In the genomic region with DNA sequence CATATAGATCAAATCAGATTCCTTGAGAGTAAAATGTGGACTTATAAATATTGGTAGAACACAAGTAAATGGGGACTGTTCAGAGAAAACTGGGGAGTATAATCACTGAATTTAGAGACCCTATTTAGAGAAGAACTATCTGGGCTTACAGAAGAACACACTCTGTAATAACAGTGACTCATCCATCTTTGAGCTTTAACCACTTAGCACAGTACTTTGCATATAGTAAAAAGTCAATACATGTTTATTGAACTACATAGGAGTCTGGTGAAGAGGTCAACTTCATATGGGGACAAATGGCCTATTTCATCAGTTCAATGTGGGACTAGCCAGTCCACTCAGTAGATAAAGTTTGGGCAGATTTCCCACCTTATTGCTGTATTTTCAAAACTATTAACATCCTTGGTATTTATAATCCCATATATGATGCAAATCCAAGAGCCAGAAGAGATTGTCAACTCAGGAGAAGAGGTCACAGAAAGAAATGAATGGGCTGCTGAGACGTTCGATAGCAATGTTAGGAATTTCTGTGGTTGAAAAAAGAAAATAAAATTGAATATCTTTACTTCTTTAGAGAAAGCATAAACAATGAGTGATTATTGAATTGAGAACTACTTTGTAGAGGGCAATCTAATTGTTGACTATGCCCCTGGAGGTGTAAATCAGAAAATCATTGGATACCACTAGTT, we compare ENCODE assay signal across 15 cellular contexts.
A peak's percentile ranks its signal among the peaks of the same experiment; 100 is the strongest.
DNase-seq lines count a peak whose midpoint lies in the region; ATAC-seq, FAIRE-seq and TF ChIP-seq lines count a peak whose summit lies in the region.
"Had no signal": no experiment of that assay in that cellular context is flagged by ENCODE, and none has a peak within 500 bp of the region (broad histone marks: within the 10 kb centered on the region; RNA-seq: fewer than 3 reads in every experiment).

No MANE protein-coding gene starts in this region.

- no peaks in the 10 kb centered on the region for H3K9me2 ChIP-seq in GM23338 (ENCODE audit: insufficient read depth)

- H3K27ac Mint-ChIP-seq in GM23338, result no peak overlapping the region
- H3K27ac Mint-ChIP-seq: activated T-cell treated with anti-CD3 and anti-CD28 coated beads, Interleukin-2, amount 50 U/mL, for 24 hours; stimulated activated effector memory CD8-positive, alpha-beta T cell treated with anti-CD3 and anti-CD28 coated beads, Interleukin-12 subunit alpha, Interleukin-12 subunit beta, amount 100 ng/mL, for 72 hours had no signal

- H3K4me1 Mint-ChIP-seq in GM23338, result peaks cover 6% of the 10 kb centered on the region
- H3K4me1 Mint-ChIP-seq: stimulated activated effector memory CD8-positive, alpha-beta T cell treated with anti-CD3 and anti-CD28 coated beads, Interleukin-12 subunit alpha, Interleukin-12 subunit beta, amount 100 ng/mL, for 72 hours had no signal

- no peak overlapping the region for H3K4me3 ChIP-seq in GM23338
- H3K4me3 ChIP-seq in astrocyte of the cerebellum (ENCODE audit: low read depth, low read length), result no peak overlapping the region
- H3K4me3 ChIP-seq: cardiac muscle cell had no signal

- TF ChIP-seq CTCF in GM23338 (conservative IDR thresholded peaks at IDR 0.05; ENCODE audit: low read depth in 2 of 2), result no peak
- TF ChIP-seq CTCF in astrocyte of the cerebellum (IDR thresholded peaks at IDR 0.05; ENCODE audit: low read depth, low read length, missing control alignments), result no peak

- peaks cover 2% of the 10 kb centered on the region for H3K27me3 Mint-ChIP-seq in GM23338 (ENCODE audit: insufficient read depth, low read depth, poor library complexity)
- H3K27me3 Mint-ChIP-seq: activated T-cell treated with anti-CD3 and anti-CD28 coated beads, Interleukin-2, amount 50 U/mL, for 24 hours had no signal

- no peaks in the 10 kb centered on the region for H3K36me3 ChIP-seq in GM23338 (ENCODE audit: insufficient read depth)
- H3K36me3 ChIP-seq: cardiac muscle cell had no signal

- FAIRE-seq in frontal cortex (lab: Jason Lieb, UNC), result no peak

- H3K27ac ChIP-seq in GM23338 (ENCODE audit: low read depth), result no peak overlapping the region
- H3K27ac ChIP-seq: cardiac muscle cell, KMS-11 had no signal

- no peaks in the 10 kb centered on the region for H3K27me3 ChIP-seq in GM23338 (ENCODE audit: insufficient read depth)
- H3K27me3 ChIP-seq: cardiac muscle cell had no signal

- peaks cover 4% of the 10 kb centered on the region; the same call in 1 of the 2 replicates for H3K4me1 ChIP-seq in GM23338 (ENCODE audit: insufficient read depth)

- H3K4me2 ChIP-seq in GM23338, result no peak overlapping the region
- H3K4me2 ChIP-seq: KMS-11 had no signal

- H2AFZ ChIP-seq in GM23338, result no peak overlapping the region

- H3K9me3 Mint-ChIP-seq in GM23338, result no peaks in the 10 kb centered on the region
- H3K9me3 Mint-ChIP-seq: activated T-cell treated with anti-CD3 and anti-CD28 coated beads, Interleukin-2, amount 50 U/mL, for 24 hours; stimulated activated effector memory CD8-positive, alpha-beta T cell treated with anti-CD3 and anti-CD28 coated beads, Interleukin-12 subunit alpha, Interleukin-12 subunit beta, amount 100 ng/mL, for 72 hours had no signal

- DNase-seq in ACHN (peak; percentile 72), GM23338 (ENCODE audit: low spot score) (peak; percentile 14), astrocyte of the cerebellum (ENCODE audit: low read depth) (peak; percentile 46), hepatic stellate cell (ENCODE audit: low spot score) (peak; percentile 36), frontal cortex (ENCODE audit: low spot score in 2 of 2) (no peak), left lobe of liver (ENCODE audit: low spot score) (no peak)
- DNase-seq: activated T-cell treated with anti-CD3 and anti-CD28 coated beads, Interleukin-2, amount 50 U/mL, for 24 hours; C1 segment of cervical spinal cord; NCI-H2029 treated with DMSO at 0.1 percent for 48 hours; stimulated activated CD4-positive, alpha-beta T cell treated with anti-CD3 and anti-CD28 coated beads, Interleukin-2, amount 100 ng/mL, for 48 hours had no signal

- H3K36me3 Mint-ChIP-seq in GM23338 (ENCODE audit: low read depth), result no peaks in the 10 kb centered on the region
- H3K36me3 Mint-ChIP-seq: stimulated activated effector memory CD8-positive, alpha-beta T cell treated with anti-CD3 and anti-CD28 coated beads, Interleukin-12 subunit alpha, Interleukin-12 subunit beta, amount 100 ng/mL, for 72 hours had no signal

- H3K4me3 Mint-ChIP-seq in GM23338, result no peak overlapping the region
- H3K4me3 Mint-ChIP-seq: activated T-cell treated with anti-CD3 and anti-CD28 coated beads, Interleukin-2, amount 50 U/mL, for 24 hours; stimulated activated effector memory CD8-positive, alpha-beta T cell treated with anti-CD3 and anti-CD28 coated beads, Interleukin-12 subunit alpha, Interleukin-12 subunit beta, amount 100 ng/mL, for 72 hours had no signal

- H3K79me2 ChIP-seq in GM23338 (replicated peaks; ENCODE audit: insufficient read depth), result no peaks in the 10 kb centered on the region

- ATAC-seq in GM23338 (no peak), left lobe of liver (no peak), GM18868 (IDR thresholded peaks at IDR 0.05; ENCODE audit: unreplicated experiment) (no peak), HG03520 (IDR thresholded peaks at IDR 0.05; ENCODE audit: unreplicated experiment) (no peak)
- ATAC-seq: stimulated activated effector memory CD8-positive, alpha-beta T cell treated with anti-CD3 and anti-CD28 coated beads, Interleukin-12 subunit alpha, Interleukin-12 subunit beta, amount 100 ng/mL, for 72 hours had no signal

- no peaks in the 10 kb centered on the region for H3F3A ChIP-seq in GM23338 (replicated peaks; ENCODE audit: low read depth)

- H4K20me1 ChIP-seq in GM23338 (replicated peaks; ENCODE audit: insufficient read depth), result no peaks in the 10 kb centered on the region

- in situ Hi-C loops in ACHN (cut with HindIII; ENCODE audit: low pct_ligation_motif_present, low pct_unique_long_range_greater_than_20kb, low sequenced_read_pairs), result no loop called here
- in situ Hi-C loops in astrocyte of the cerebellum (cut with HindIII; ENCODE audit: low sequenced_read_pairs), result no loop called here

TF ChIP-seq in GM23338, 12 proteins besides CTCF, POLR2A, EP300 and RAD21 (continues in another document):
- TF ChIP-seq EZH2phosphoT487 (IDR thresholded peaks at IDR 0.05; ENCODE audit: unreplicated experiment), result no peak
- no peak for TF ChIP-seq NANOG (IDR thresholded peaks at IDR 0.05; ENCODE audit: borderline replicate concordance)
- no peak for TF ChIP-seq ZNF331 (CRISPR knock-in tag; IDR thresholded peaks at IDR 0.05; ENCODE audit: low read depth)
- TF ChIP-seq, protein P1, sequence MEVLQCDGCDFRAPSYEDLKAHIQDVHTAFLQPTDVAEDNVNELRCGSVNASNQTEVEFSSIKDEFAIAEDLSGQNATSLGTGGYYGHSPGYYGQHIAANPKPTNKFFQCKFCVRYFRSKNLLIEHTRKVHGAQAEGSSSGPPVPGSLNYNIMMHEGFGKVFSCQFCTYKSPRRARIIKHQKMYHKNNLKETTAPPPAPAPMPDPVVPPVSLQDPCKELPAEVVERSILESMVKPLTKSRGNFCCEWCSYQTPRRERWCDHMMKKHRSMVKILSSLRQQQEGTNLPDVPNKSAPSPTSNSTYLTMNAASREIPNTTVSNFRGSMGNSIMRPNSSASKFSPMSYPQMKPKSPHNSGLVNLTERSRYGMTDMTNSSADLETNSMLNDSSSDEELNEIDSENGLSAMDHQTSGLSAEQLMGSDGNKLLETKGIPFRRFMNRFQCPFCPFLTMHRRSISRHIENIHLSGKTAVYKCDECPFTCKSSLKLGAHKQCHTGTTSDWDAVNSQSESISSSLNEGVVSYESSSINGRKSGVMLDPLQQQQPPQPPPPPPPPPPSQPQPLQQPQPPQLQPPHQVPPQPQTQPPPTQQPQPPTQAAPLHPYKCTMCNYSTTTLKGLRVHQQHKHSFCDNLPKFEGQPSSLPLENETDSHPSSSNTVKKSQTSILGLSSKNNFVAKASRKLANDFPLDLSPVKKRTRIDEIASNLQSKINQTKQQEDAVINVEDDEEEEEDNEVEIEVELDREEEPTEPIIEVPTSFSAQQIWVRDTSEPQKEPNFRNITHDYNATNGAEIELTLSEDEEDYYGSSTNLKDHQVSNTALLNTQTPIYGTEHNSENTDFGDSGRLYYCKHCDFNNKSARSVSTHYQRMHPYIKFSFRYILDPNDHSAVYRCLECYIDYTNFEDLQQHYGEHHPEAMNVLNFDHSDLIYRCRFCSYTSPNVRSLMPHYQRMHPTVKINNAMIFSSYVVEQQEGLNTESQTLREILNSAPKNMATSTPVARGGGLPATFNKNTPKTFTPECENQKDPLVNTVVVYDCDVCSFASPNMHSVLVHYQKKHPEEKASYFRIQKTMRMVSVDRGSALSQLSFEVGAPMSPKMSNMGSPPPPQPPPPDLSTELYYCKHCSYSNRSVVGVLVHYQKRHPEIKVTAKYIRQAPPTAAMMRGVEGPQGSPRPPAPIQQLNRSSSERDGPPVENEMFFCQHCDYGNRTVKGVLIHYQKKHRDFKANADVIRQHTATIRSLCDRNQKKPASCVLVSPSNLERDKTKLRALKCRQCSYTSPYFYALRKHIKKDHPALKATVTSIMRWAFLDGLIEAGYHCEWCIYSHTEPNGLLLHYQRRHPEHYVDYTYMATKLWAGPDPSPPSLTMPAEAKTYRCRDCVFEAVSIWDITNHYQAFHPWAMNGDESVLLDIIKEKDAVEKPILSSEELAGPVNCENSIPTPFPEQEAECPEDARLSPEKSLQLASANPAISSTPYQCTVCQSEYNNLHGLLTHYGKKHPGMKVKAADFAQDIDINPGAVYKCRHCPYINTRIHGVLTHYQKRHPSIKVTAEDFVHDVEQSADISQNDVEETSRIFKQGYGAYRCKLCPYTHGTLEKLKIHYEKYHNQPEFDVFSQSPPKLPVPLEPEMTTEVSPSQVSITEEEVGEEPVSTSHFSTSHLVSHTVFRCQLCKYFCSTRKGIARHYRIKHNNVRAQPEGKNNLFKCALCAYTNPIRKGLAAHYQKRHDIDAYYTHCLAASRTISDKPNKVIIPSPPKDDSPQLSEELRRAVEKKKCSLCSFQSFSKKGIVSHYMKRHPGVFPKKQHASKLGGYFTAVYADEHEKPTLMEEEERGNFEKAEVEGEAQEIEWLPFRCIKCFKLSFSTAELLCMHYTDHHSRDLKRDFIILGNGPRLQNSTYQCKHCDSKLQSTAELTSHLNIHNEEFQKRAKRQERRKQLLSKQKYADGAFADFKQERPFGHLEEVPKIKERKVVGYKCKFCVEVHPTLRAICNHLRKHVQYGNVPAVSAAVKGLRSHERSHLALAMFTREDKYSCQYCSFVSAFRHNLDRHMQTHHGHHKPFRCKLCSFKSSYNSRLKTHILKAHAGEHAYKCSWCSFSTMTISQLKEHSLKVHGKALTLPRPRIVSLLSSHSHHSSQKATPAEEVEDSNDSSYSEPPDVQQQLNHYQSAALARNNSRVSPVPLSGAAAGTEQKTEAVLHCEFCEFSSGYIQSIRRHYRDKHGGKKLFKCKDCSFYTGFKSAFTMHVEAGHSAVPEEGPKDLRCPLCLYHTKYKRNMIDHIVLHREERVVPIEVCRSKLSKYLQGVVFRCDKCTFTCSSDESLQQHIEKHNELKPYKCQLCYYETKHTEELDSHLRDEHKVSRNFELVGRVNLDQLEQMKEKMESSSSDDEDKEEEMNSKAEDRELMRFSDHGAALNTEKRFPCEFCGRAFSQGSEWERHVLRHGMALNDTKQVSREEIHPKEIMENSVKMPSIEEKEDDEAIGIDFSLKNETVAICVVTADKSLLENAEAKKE (CRISPR knock-in tag; IDR thresholded peaks at IDR 0.05), result no peak
- no peak for TF ChIP-seq POLR2AphosphoS5 (IDR thresholded peaks at IDR 0.05; ENCODE audit: low read depth)
- no peak for TF ChIP-seq CREB1 (CRISPR knock-in tag; IDR thresholded peaks at IDR 0.05; ENCODE audit: low read depth)

Comparison
In these comparisons a context has a peak if more than half of its experiments do, and no peak if none do; other contexts are left out.
1. DNase-seq: peak in ACHN (single experiment), GM23338 (single experiment), astrocyte of the cerebellum (single experiment) and hepatic stellate cell (single experiment); none in frontal cortex (0 of 2) and left lobe of liver (single experiment).